ENCODE assay signal across 1 cellular context in genomic region chr3:157301027-157301663, GRCh38.
TF ChIP-seq lines count a peak whose summit lies in the region.

No MANE protein-coding gene starts in this region.

TF ChIP-seq in K562, 482 proteins besides CTCF, POLR2A, EP300 and RAD21 (continued from another document and continues in another):
- TF ChIP-seq HDAC3 (IDR thresholded peaks at IDR 0.05; ENCODE audit: borderline replicate concordance, partially characterized antibody) (peak; percentile 32), CCNT2 (IDR thresholded peaks at IDR 0.05; ENCODE audit: borderline replicate concordance, extremely low read depth, insufficient read length, low read depth, low read length) (peak; percentile 57), ZNF23 (CRISPR knock-in tag; IDR thresholded peaks at IDR 0.05) (no peak), JUNB (CRISPR knock-in tag; conservative IDR thresholded peaks at IDR 0.05) (0 out of 2 replicates have a peak, but pooled peaks have one; percentile 4), NCOR1 (IDR thresholded peaks at IDR 0.05) (peak; percentile 72), SRF (CRISPR knock-in tag; IDR thresholded peaks at IDR 0.05) (0 out of 4 replicates have a peak, but pooled peaks of 1 of the 2 experiments have one; percentile 32), TAL1 (IDR thresholded peaks at IDR 0.05) (peak; percentile 84), CC2D1A (IDR thresholded peaks at IDR 0.05) (peak; percentile 19; the same call in 1 of the 2 replicates), L3MBTL2 (IDR thresholded peaks at IDR 0.05) (peak; percentile 65; the same call in 1 of the 2 replicates), SREBF2 (CRISPR knock-in tag; IDR thresholded peaks at IDR 0.05) (no peak), PRMT5 (CRISPR knock-in tag; IDR thresholded peaks at IDR 0.05) (no peak), TEAD4 (IDR thresholded peaks at IDR 0.05; ENCODE audit: low read length) (peak; percentile 88), TEAD4 (CRISPR knock-in tag; IDR thresholded peaks at IDR 0.05; ENCODE audit: borderline replicate concordance) (no peak), ARID1B (IDR thresholded peaks at IDR 0.05) (peak; percentile 92), ZNF197 (CRISPR knock-in tag; IDR thresholded peaks at IDR 0.05; ENCODE audit: low read depth) (0 out of 2 replicates have a peak, but pooled peaks have one; percentile 34), TBL1XR1 (IDR thresholded peaks at IDR 0.05; ENCODE audit: low read length in 2 of 2) (peak in 1 of 2 experiments; percentile 35; a peak in 1 of 4 replicates), MTA2 (IDR thresholded peaks at IDR 0.05; ENCODE audit: low read depth) (0 out of 2 replicates have a peak, but pooled peaks have one; percentile 38), RCOR1 (IDR thresholded peaks at IDR 0.05; ENCODE audit: borderline replicate concordance in 1 of 2, low read depth in 2 of 2, low read length in 2 of 2) (peak in 1 of 2 experiments; percentile 69; a peak in 2 of 4 replicates), ZNF395 (CRISPR knock-in tag; IDR thresholded peaks at IDR 0.05) (peak; percentile 59; the same call in 1 of the 2 replicates), RBM17 (IDR thresholded peaks at IDR 0.05; ENCODE audit: borderline replicate concordance, low read depth, low read length) (no peak), PCBP2 (IDR thresholded peaks at IDR 0.05; ENCODE audit: low read depth, low read length, poor library complexity, severe bottlenecking) (no peak), DMBX1 (CRISPR knock-in tag; IDR thresholded peaks at IDR 0.05; ENCODE audit: borderline replicate concordance) (peak; percentile 78), HINFP (tag; conservative IDR thresholded peaks at IDR 0.05; ENCODE audit: low read depth) (peak; percentile 18; the same call in 1 of the 2 replicates), CHD2 (IDR thresholded peaks at IDR 0.05; ENCODE audit: low read depth, low read length) (no peak), NR4A1 (CRISPR knock-in tag; IDR thresholded peaks at IDR 0.05) (no peak), NR4A1 (tag; IDR thresholded peaks at IDR 0.05) (peak; percentile 83), CBFA2T2 (conservative IDR thresholded peaks at IDR 0.05) (peak; percentile 61), ZNF668 (CRISPR knock-in tag; IDR thresholded peaks at IDR 0.05) (0 out of 2 replicates have a peak, but pooled peaks have one; percentile 31), JUND (IDR thresholded peaks at IDR 0.05; ENCODE audit: borderline replicate concordance, low read depth, low read length) (peak; percentile 23; the same call in 1 of the 2 replicates), JUND (tag; IDR thresholded peaks at IDR 0.05; ENCODE audit: borderline replicate concordance, low read depth, low read length) (peak; percentile 9; the same call in 1 of the 3 replicates), SMARCA4 (IDR thresholded peaks at IDR 0.05) (peak; percentile 82; the same call in 1 of the 2 replicates), C11orf30 (IDR thresholded peaks at IDR 0.05; ENCODE audit: low read depth) (no peak; the same call in 1 of the 2 replicates), FOXJ2 (tag; IDR thresholded peaks at IDR 0.05) (peak; percentile 56; the same call in 1 of the 2 replicates), SOX6 (IDR thresholded peaks at IDR 0.05) (peak; percentile 92), HOXB6 (CRISPR knock-in tag; IDR thresholded peaks at IDR 0.05; ENCODE audit: borderline replicate concordance) (no peak), HDGF (IDR thresholded peaks at IDR 0.05) (0 out of 2 replicates have a peak, but pooled peaks have one; percentile 44), CXXC5 (CRISPR knock-in tag; IDR thresholded peaks at IDR 0.05) (peak; percentile 61), ZNF239 (CRISPR knock-in tag; IDR thresholded peaks at IDR 0.05) (peak; percentile 44), ZNF449 (CRISPR knock-in tag; IDR thresholded peaks at IDR 0.05) (0 out of 2 replicates have a peak, but pooled peaks have one; percentile 53), ZSCAN32 (CRISPR knock-in tag; IDR thresholded peaks at IDR 0.05) (peak; percentile 75; the same call in 1 of the 2 replicates), TBP (optimal IDR thresholded peaks at IDR 0.05; ENCODE audit: low read depth, low read length) (no peak), TSC22D4 (tag; IDR thresholded peaks at IDR 0.05) (peak; percentile 71; the same call in 1 of the 2 replicates), XRCC3 (IDR thresholded peaks at IDR 0.05) (no peak), SMAD3 (CRISPR knock-in tag; conservative IDR thresholded peaks at IDR 0.05) (no peak), TCF15 (CRISPR knock-in tag; IDR thresholded peaks at IDR 0.05) (0 out of 2 replicates have a peak, but pooled peaks have one; percentile 30), NFRKB (IDR thresholded peaks at IDR 0.05; ENCODE audit: low read depth) (no peak), MTA3 (IDR thresholded peaks at IDR 0.05; ENCODE audit: borderline replicate concordance) (peak; percentile 50; the same call in 1 of the 2 replicates)
- TF ChIP-seq, protein P1, sequence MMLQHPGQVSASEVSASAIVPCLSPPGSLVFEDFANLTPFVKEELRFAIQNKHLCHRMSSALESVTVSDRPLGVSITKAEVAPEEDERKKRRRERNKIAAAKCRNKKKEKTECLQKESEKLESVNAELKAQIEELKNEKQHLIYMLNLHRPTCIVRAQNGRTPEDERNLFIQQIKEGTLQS (IDR thresholded peaks at IDR 0.05): peak; percentile 96
- TF ChIP-seq, protein P1 (CRISPR knock-in tag; conservative IDR thresholded peaks at IDR 0.05): no peak
- TF ChIP-seq, protein P2, sequence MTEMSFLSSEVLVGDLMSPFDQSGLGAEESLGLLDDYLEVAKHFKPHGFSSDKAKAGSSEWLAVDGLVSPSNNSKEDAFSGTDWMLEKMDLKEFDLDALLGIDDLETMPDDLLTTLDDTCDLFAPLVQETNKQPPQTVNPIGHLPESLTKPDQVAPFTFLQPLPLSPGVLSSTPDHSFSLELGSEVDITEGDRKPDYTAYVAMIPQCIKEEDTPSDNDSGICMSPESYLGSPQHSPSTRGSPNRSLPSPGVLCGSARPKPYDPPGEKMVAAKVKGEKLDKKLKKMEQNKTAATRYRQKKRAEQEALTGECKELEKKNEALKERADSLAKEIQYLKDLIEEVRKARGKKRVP (CRISPR knock-in tag; IDR thresholded peaks at IDR 0.05): peak; percentile 93
- TF ChIP-seq, protein P3, sequence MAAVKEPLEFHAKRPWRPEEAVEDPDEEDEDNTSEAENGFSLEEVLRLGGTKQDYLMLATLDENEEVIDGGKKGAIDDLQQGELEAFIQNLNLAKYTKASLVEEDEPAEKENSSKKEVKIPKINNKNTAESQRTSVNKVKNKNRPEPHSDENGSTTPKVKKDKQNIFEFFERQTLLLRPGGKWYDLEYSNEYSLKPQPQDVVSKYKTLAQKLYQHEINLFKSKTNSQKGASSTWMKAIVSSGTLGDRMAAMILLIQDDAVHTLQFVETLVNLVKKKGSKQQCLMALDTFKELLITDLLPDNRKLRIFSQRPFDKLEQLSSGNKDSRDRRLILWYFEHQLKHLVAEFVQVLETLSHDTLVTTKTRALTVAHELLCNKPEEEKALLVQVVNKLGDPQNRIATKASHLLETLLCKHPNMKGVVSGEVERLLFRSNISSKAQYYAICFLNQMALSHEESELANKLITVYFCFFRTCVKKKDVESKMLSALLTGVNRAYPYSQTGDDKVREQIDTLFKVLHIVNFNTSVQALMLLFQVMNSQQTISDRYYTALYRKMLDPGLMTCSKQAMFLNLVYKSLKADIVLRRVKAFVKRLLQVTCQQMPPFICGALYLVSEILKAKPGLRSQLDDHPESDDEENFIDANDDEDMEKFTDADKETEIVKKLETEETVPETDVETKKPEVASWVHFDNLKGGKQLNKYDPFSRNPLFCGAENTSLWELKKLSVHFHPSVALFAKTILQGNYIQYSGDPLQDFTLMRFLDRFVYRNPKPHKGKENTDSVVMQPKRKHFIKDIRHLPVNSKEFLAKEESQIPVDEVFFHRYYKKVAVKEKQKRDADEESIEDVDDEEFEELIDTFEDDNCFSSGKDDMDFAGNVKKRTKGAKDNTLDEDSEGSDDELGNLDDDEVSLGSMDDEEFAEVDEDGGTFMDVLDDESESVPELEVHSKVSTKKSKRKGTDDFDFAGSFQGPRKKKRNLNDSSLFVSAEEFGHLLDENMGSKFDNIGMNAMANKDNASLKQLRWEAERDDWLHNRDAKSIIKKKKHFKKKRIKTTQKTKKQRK (IDR thresholded peaks at IDR 0.05; ENCODE audit: borderline replicate concordance, low read depth, low read length): no peak
- TF ChIP-seq, protein P4, sequence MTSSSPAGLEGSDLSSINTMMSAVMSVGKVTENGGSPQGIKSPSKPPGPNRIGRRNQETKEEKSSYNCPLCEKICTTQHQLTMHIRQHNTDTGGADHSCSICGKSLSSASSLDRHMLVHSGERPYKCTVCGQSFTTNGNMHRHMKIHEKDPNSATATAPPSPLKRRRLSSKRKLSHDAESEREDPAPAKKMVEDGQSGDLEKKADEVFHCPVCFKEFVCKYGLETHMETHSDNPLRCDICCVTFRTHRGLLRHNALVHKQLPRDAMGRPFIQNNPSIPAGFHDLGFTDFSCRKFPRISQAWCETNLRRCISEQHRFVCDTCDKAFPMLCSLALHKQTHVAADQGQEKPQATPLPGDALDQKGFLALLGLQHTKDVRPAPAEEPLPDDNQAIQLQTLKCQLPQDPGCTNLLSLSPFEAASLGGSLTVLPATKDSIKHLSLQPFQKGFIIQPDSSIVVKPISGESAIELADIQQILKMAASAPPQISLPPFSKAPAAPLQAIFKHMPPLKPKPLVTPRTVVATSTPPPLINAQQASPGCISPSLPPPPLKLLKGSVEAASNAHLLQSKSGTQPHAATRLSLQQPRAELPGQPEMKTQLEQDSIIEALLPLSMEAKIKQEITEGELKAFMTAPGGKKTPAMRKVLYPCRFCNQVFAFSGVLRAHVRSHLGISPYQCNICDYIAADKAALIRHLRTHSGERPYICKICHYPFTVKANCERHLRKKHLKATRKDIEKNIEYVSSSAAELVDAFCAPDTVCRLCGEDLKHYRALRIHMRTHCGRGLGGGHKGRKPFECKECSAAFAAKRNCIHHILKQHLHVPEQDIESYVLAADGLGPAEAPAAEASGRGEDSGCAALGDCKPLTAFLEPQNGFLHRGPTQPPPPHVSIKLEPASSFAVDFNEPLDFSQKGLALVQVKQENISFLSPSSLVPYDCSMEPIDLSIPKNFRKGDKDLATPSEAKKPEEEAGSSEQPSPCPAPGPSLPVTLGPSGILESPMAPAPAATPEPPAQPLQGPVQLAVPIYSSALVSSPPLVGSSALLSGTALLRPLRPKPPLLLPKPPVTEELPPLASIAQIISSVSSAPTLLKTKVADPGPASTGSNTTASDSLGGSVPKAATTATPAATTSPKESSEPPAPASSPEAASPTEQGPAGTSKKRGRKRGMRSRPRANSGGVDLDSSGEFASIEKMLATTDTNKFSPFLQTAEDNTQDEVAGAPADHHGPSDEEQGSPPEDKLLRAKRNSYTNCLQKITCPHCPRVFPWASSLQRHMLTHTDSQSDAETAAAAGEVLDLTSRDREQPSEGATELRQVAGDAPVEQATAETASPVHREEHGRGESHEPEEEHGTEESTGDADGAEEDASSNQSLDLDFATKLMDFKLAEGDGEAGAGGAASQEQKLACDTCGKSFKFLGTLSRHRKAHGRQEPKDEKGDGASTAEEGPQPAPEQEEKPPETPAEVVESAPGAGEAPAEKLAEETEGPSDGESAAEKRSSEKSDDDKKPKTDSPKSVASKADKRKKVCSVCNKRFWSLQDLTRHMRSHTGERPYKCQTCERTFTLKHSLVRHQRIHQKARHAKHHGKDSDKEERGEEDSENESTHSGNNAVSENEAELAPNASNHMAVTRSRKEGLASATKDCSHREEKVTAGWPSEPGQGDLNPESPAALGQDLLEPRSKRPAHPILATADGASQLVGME (CRISPR knock-in tag; IDR thresholded peaks at IDR 0.05): 0 out of 2 replicates have a peak, but pooled peaks have one; percentile 24
